8 cellular contexts compared by ENCODE assay signal in the genomic region with DNA sequence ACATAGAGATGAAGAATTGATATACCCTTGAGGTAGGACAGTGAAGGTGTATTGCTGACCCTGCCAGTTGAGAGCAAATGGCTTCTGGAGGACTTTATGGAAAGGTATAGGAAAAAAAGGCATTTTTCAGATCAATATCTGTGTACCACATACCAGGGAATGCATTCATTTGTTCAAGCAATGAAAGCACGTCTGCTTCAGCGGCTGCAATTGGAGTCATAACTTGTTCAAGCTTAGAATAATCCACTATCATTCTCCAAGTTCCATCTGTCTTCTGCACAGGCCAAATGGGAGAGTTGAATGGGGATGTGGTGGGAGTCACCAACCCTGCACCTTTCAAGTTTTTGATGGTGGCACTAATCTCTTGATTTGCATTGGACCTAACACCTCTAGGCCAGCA.
"Had no signal": no experiment of that assay in that cellular context is flagged by ENCODE, and none has a peak within 500 bp of the region (broad histone marks: within the 10 kb centered on the region; RNA-seq: fewer than 3 reads in every experiment).

No MANE protein-coding gene starts in this region.

- ATAC-seq: GM12878 had no signal

- DNase-seq: GDM1, GF-D8 had no signal

- H3K4me3 ChIP-seq: GM12878 had no signal

- FAIRE-seq: G401.6, GM12878, GM12891, GM12892, GM18507, GM19239 had no signal
